In the genomic region with DNA sequence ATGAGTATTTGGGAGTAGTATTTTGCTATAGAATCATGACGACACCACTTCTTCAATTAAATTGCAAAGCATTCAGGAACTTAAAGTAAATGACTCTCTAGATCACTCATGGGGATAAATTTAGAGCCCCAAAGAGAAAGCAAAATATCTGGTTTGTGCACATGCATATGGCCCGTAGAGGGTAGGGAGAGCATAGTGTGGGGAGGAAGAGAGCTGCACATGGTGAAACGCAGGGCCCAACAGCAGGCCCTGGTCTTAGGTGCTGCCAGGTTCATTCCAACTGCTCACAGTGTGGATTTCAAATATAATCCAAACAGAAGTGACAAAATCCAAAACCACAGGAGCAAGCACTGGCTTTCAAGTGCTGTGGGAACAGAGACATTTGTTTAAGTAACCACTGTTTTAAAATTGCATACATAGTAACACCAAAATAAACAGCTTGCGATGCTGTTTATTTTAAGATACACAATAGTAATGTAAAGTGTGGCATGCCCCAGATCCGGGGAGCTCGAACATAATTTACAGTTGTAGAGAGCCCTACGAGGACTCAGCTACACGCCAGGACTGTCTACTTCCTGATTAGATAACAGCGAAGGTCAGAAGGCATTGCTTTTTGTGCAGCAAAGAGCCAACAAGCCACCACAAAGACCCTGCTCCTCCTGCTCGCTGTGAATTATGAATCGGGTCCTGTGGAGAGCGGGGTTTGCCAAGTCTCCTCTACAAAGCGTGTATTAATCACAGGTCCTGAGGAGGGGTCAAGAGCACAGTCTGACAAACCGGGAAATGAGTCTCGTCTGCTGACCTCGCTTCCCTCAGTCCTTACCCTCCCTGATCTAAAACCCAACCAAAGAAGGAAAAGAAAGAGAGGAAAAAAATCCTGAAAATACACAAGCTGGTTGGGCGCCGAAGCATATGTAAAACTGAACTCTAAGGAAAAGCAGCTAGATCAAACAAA, we compare ENCODE assay signal across 1 cellular context.
A peak's percentile ranks its signal among the peaks of the same experiment; 100 is the strongest.
TF ChIP-seq lines count a peak whose summit lies in the region.

No MANE protein-coding gene starts in this region.

TF ChIP-seq in HepG2, 621 proteins besides CTCF, POLR2A, EP300 and RAD21 (continued from another document and continues in another):
- TF ChIP-seq ZNF407 (CRISPR knock-in tag; IDR thresholded peaks at IDR 0.05; ENCODE audit: not compliant biosample characterization) (no peak), TFDP2 (CRISPR knock-in tag; IDR thresholded peaks at IDR 0.05) (no peak), DMAP1 (CRISPR knock-in tag; IDR thresholded peaks at IDR 0.05) (no peak), FOXK1 (CRISPR knock-in tag; IDR thresholded peaks at IDR 0.05; ENCODE audit: borderline replicate concordance, low read depth) (no peak), PHB2 (IDR thresholded peaks at IDR 0.05; ENCODE audit: partially characterized antibody) (no peak), MED8 (CRISPR knock-in tag; IDR thresholded peaks at IDR 0.05; ENCODE audit: insufficient replicate concordance) (no peak), ZNF430 (CRISPR knock-in tag; IDR thresholded peaks at IDR 0.05) (no peak), HIVEP1 (CRISPR knock-in tag; IDR thresholded peaks at IDR 0.05) (no peak), REPIN1 (CRISPR knock-in tag; IDR thresholded peaks at IDR 0.05; ENCODE audit: borderline replicate concordance, low read depth) (no peak), ZSCAN9 (CRISPR knock-in tag; IDR thresholded peaks at IDR 0.05; ENCODE audit: borderline replicate concordance) (no peak), ZNF24 (IDR thresholded peaks at IDR 0.05) (no peak), ZNF605 (CRISPR knock-in tag; IDR thresholded peaks at IDR 0.05) (no peak), JUND (CRISPR knock-in tag; IDR thresholded peaks at IDR 0.05) (no peak), RORA (CRISPR knock-in tag; IDR thresholded peaks at IDR 0.05) (no peak), TGIF2 (CRISPR knock-in tag; IDR thresholded peaks at IDR 0.05) (peak; percentile 67; the same call in 1 of the 2 replicates), SUZ12 (IDR thresholded peaks at IDR 0.05; ENCODE audit: low read depth, low read length) (0 out of 2 replicates have a peak, but pooled peaks have one; percentile 10), ZNF543 (CRISPR knock-in tag; IDR thresholded peaks at IDR 0.05) (no peak), ZSCAN20 (CRISPR knock-in tag; IDR thresholded peaks at IDR 0.05; ENCODE audit: borderline replicate concordance) (no peak), U2AF2 (IDR thresholded peaks at IDR 0.05; ENCODE audit: low read depth, low read length) (no peak), CREB3 (CRISPR knock-in tag; IDR thresholded peaks at IDR 0.05) (no peak), SP5 (CRISPR knock-in tag; IDR thresholded peaks at IDR 0.05; ENCODE audit: borderline replicate concordance, low read depth) (no peak), ZNF891 (CRISPR knock-in tag; IDR thresholded peaks at IDR 0.05) (no peak), FOXK2 (IDR thresholded peaks at IDR 0.05) (no peak), PATZ1 (CRISPR knock-in tag; IDR thresholded peaks at IDR 0.05) (peak; percentile 1; the same call in 1 of the 2 replicates), SRF (IDR thresholded peaks at IDR 0.05; ENCODE audit: low read depth, low read length) (no peak), ZNF207 (IDR thresholded peaks at IDR 0.05; ENCODE audit: borderline replicate concordance) (no peak), IRF2 (CRISPR knock-in tag; IDR thresholded peaks at IDR 0.05) (0 out of 2 replicates have a peak, but pooled peaks have one; percentile 20), SMAD3 (CRISPR knock-in tag; IDR thresholded peaks at IDR 0.05) (0 out of 2 replicates have a peak, but pooled peaks have one; percentile 31), GFI1 (CRISPR knock-in tag; IDR thresholded peaks at IDR 0.05; ENCODE audit: borderline replicate concordance) (peak; percentile 38; the same call in 1 of the 2 replicates), KMT2A (CRISPR knock-in tag; IDR thresholded peaks at IDR 0.05) (peak; percentile 81; the same call in 1 of the 2 replicates), MTERF4 (CRISPR knock-in tag; IDR thresholded peaks at IDR 0.05) (no peak)
- TF ChIP-seq, protein P1, sequence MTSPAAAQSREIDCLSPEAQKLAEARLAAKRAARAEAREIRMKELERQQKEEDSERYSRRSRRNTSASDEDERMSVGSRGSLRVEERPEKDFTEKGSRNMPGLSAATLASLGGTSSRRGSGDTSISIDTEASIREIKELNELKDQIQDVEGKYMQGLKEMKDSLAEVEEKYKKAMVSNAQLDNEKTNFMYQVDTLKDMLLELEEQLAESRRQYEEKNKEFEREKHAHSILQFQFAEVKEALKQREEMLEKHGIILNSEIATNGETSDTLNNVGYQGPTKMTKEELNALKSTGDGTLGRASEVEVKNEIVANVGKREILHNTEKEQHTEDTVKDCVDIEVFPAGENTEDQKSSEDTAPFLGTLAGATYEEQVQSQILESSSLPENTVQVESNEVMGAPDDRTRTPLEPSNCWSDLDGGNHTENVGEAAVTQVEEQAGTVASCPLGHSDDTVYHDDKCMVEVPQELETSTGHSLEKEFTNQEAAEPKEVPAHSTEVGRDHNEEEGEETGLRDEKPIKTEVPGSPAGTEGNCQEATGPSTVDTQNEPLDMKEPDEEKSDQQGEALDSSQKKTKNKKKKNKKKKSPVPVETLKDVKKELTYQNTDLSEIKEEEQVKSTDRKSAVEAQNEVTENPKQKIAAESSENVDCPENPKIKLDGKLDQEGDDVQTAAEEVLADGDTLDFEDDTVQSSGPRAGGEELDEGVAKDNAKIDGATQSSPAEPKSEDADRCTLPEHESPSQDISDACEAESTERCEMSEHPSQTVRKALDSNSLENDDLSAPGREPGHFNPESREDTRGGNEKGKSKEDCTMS (CRISPR knock-in tag; conservative IDR thresholded peaks at IDR 0.05): no peak
- TF ChIP-seq, protein P2, sequence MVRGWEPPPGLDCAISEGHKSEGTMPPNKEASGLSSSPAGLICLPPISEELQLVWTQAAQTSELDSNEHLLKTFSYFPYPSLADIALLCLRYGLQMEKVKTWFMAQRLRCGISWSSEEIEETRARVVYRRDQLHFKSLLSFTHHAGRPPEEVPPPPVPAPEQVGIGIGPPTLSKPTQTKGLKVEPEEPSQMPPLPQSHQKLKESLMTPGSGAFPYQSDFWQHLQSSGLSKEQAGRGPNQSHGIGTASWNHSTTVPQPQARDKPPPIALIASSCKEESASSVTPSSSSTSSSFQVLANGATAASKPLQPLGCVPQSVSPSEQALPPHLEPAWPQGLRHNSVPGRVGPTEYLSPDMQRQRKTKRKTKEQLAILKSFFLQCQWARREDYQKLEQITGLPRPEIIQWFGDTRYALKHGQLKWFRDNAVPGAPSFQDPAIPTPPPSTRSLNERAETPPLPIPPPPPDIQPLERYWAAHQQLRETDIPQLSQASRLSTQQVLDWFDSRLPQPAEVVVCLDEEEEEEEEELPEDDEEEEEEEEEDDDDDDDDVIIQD (CRISPR knock-in tag; IDR thresholded peaks at IDR 0.05; ENCODE audit: low read depth): no peak; the same call in 1 of the 2 replicates
- TF ChIP-seq, protein P3, sequence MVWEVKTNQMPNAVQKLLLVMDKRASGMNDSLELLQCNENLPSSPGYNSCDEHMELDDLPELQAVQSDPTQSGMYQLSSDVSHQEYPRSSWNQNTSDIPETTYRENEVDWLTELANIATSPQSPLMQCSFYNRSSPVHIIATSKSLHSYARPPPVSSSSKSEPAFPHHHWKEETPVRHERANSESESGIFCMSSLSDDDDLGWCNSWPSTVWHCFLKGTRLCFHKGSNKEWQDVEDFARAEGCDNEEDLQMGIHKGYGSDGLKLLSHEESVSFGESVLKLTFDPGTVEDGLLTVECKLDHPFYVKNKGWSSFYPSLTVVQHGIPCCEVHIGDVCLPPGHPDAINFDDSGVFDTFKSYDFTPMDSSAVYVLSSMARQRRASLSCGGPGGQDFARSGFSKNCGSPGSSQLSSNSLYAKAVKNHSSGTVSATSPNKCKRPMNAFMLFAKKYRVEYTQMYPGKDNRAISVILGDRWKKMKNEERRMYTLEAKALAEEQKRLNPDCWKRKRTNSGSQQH (CRISPR knock-in tag; IDR thresholded peaks at IDR 0.05; ENCODE audit: low read depth): no peak
- TF ChIP-seq, protein P4, sequence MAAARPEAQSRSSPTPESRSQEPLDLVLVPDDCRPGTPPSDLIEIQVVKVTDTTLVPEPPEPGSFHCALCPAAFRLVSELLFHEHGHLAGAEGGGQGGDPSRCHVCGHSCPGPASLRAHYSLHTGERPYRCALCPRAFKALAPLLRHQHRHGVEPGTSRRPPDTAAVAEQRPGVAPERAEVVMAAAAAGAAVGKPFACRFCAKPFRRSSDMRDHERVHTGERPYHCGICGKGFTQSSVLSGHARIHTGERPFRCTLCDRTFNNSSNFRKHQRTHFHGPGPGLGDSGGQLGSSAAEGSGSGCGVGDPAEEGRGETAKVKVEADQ (CRISPR knock-in tag; IDR thresholded peaks at IDR 0.05; ENCODE audit: borderline replicate concordance): no peak
